In the genomic region with DNA sequence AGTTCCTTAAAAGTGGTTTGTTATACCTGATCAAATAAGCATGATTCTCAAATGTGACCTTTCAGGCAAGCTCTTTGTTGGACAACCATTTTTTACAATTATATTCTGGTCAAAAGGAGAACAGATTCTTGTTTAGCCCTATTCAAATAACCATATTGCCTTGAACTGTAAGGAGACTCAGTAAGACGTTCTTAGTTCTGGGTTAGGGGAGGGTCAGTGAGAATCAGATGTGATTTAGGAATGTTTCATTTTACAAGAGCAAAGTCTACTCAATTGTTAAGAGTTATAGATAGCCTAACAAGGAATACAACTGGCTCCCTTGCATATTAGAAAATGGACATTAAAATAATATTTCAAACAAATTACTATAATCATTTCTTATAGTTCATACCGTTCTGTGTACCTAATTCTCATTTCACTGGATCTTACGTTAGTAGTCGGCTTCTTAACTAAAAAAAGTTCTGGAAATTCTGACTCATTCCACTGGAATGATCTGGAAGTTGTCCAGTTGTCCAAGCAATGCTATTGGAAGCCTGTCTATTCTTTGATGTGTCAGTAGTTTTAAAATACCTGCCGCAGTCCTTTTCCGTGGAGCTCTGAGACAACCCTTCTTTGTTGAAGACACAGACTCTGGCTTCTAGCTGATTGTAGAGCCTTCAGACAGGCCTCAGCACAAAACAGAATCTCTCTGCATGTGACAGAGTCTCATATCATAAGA, we compare ENCODE assay signal across 8 cellular contexts.
DNase-seq lines count a peak whose midpoint lies in the region; ATAC-seq and TF ChIP-seq lines count a peak whose summit lies in the region.
"Had no signal": no experiment of that assay in that cellular context is flagged by ENCODE, and none has a peak within 500 bp of the region (broad histone marks: within the 10 kb centered on the region; RNA-seq: fewer than 3 reads in every experiment).

No MANE protein-coding gene starts in this region.

- H3K4me2 ChIP-seq in PC-9: peak overlapping the region; percentile 4

- H3K27me3 Mint-ChIP-seq in mesothelial cell of epicardium (ENCODE audit: low read depth): no peaks in the 10 kb centered on the region
- no peaks in the 10 kb centered on the region for H3K27me3 Mint-ChIP-seq in stimulated activated naive B cell treated with anti-CD40 and anti-IgM and Interleukin-4, amounts not matched to agents 10 μg/mL and 1 μg/mL and 100 μg/mL, for 72 hours

- peak overlapping the region; percentile 0 for H3K4me3 Mint-ChIP-seq in mesothelial cell of epicardium
- no peak overlapping the region for H3K4me3 Mint-ChIP-seq in stimulated activated naive B cell treated with anti-CD40 and anti-IgM and Interleukin-4, amounts not matched to agents 10 μg/mL and 1 μg/mL and 100 μg/mL, for 72 hours
- H3K4me3 Mint-ChIP-seq: WTC11 had no signal

- 1 to 5% methylated on average over 6 of the region's 6 CpGs for WGBS in aorta, 2 donors

- H3K27ac Mint-ChIP-seq in mesothelial cell of epicardium: peak overlapping the region; percentile 85
- no peak overlapping the region for H3K27ac Mint-ChIP-seq in stimulated activated naive B cell treated with anti-CD40 and anti-IgM and Interleukin-4, amounts not matched to agents 10 μg/mL and 1 μg/mL and 100 μg/mL, for 72 hours
- H3K27ac Mint-ChIP-seq: WTC11 had no signal

- H3K4me1 ChIP-seq in PC-9 (replicated peaks; ENCODE audit: insufficient read depth): 0 out of 2 replicates have a peak, but pooled peaks cover 9% of the 10 kb centered on the region
- peaks cover 0 to 3% of the 10 kb centered on the region in 2 donors for H3K4me1 ChIP-seq in aorta (ENCODE audit: control insufficient read depth in 1 of 2, insufficient read depth in 2 of 2, low read length in 2 of 2)

- no peak overlapping the region for H2AFZ ChIP-seq in PC-9

- no peaks in the 10 kb centered on the region for H3K79me2 ChIP-seq in PC-9 (ENCODE audit: low read depth)

- H3K4me1 Mint-ChIP-seq in mesothelial cell of epicardium: peaks cover 10% of the 10 kb centered on the region
- peaks cover 7% of the 10 kb centered on the region in 2 donors for H3K4me1 Mint-ChIP-seq in stimulated activated naive B cell treated with anti-CD40 and anti-IgM and Interleukin-4, amounts not matched to agents 10 μg/mL and 1 μg/mL and 100 μg/mL, for 72 hours

- peaks cover 5% of the 10 kb centered on the region for H3K36me3 Mint-ChIP-seq in mesothelial cell of epicardium
- peaks cover 7 to 8% of the 10 kb centered on the region in 2 donors for H3K36me3 Mint-ChIP-seq in stimulated activated naive B cell treated with anti-CD40 and anti-IgM and Interleukin-4, amounts not matched to agents 10 μg/mL and 1 μg/mL and 100 μg/mL, for 72 hours

- BruUV-seq in PC-9 (replicated peaks; lab: Mats Ljungman, UMichigan): TSS peak; percentile 89

- H3K9me2 ChIP-seq in PC-9 (ENCODE audit: insufficient read depth): no peaks in the 10 kb centered on the region

- H3K36me3 ChIP-seq in PC-9 (ENCODE audit: low read depth) (no peaks in the 10 kb centered on the region), aorta (ENCODE audit: control insufficient read depth in 1 of 2, insufficient read depth in 2 of 2, low read length in 1 of 2) (no peaks in the 10 kb centered on the region)

- POLR2A ChIA-PET in PC-9 (lab: Charles Lee; ENCODE audit: unreplicated experiment): interaction anchor here (0.5 to 0.7 kb wide), 4 partner anchors 20 to 549 kb away, joined by 3 to 8 read pairs (median 4); no protein-coding TSS in a partner anchor

- no peaks in the 10 kb centered on the region; the same call in 1 of the 2 replicates for H3F3A ChIP-seq in PC-9 (ENCODE audit: insufficient read depth, low read depth)

- DNase-seq in PC-9 (peak; percentile 42 to 74), epithelial cell of proximal tubule (ENCODE audit: low read depth) (peak; percentile 91), mesothelial cell of epicardium (ENCODE audit: low spot score in 2 of 2, unreplicated experiment in 2 of 2) (no peak), aorta (no peak)
- no peak for DNase-seq in stimulated activated naive CD4-positive, alpha-beta T cell (lab: John Stamatoyannopoulos, UW)
- no peak for DNase-seq in stimulated activated naive B cell treated with anti-CD40 and anti-IgM and Interleukin-4, amounts not matched to agents 10 μg/mL and 1 μg/mL and 100 μg/mL, for 72 hours

- TF ChIP-seq CTCF in PC-9 (conservative IDR thresholded peaks at IDR 0.05): no peak
- TF ChIP-seq CTCF in epithelial cell of proximal tubule (conservative IDR thresholded peaks at IDR 0.05; ENCODE audit: low read depth, low read length): no peak
- TF ChIP-seq CTCF in mesothelial cell of epicardium (IDR thresholded peaks at IDR 0.05; ENCODE audit: unreplicated experiment): no peak

- intact Hi-C loops in PC-9 (cut with micrococcal nuclease; ENCODE audit: unreplicated experiment): loop anchor here (2.0 kb wide), 1 partner anchor 291 kb away; no protein-coding TSS in a partner anchor
- intact Hi-C loops in aorta (cut with DNase I): loop anchor here in 1 of 2 donors (10.0 kb wide), 1 partner anchor 53 kb away; no protein-coding TSS in a partner anchor

- H4K20me1 ChIP-seq in PC-9 (ENCODE audit: insufficient read depth): no peaks in the 10 kb centered on the region

- H3K27me3 ChIP-seq in PC-9 (ENCODE audit: insufficient read depth, low read depth): no peaks in the 10 kb centered on the region
- no peaks in the 10 kb centered on the region for H3K27me3 ChIP-seq in aorta (ENCODE audit: control insufficient read depth in 1 of 2, insufficient read depth in 2 of 2, low read length in 1 of 2)

- H3K27ac ChIP-seq in PC-9 (peak overlapping the region; percentile 28), aorta (ENCODE audit: low read depth in 1 of 2, low read length in 2 of 2) (peak overlapping the region; percentile 74 to 82)

- CTCF ChIA-PET in PC-9 (lab: Charles Lee): no interaction called here

- H3K4me3 ChIP-seq in PC-9 (no peak overlapping the region), epithelial cell of proximal tubule (ENCODE audit: low read depth, low read length) (peak overlapping the region; percentile 4), aorta (ENCODE audit: low read length in 2 of 2) (no peak overlapping the region)

- ATAC-seq in aorta (ENCODE audit: low FRiP score) (peak; percentile 54), esophagus mucosa (no peak)
- ATAC-seq in stimulated activated naive B cell treated with anti-CD40 and anti-IgM and Interleukin-4, amounts not matched to agents 10 μg/mL and 1 μg/mL and 100 μg/mL, for 72 hours (replicated peaks): no peak
- ATAC-seq: WTC11 had no signal

- peaks cover 7% of the 10 kb centered on the region for H3K9me3 Mint-ChIP-seq in mesothelial cell of epicardium
- H3K9me3 Mint-ChIP-seq in stimulated activated naive B cell treated with anti-CD40 and anti-IgM and Interleukin-4, amounts not matched to agents 10 μg/mL and 1 μg/mL and 100 μg/mL, for 72 hours: peaks cover 1 to 3% of the 10 kb centered on the region in 2 donors

- 0 out of 2 replicates have a peak, but pooled peaks cover 4% of the 10 kb centered on the region for H3K9me3 ChIP-seq in PC-9 (ENCODE audit: insufficient read depth, low read depth)
- no peaks in the 10 kb centered on the region for H3K9me3 ChIP-seq in aorta (ENCODE audit: control insufficient read depth, low read length)

Comparison
In these comparisons a context has a peak if more than half of its experiments do, and no peak if none do; other contexts are left out.
1. DNase-seq: peak in PC-9 (2 of 2) and epithelial cell of proximal tubule (single experiment); none in mesothelial cell of epicardium (0 of 2), aorta (0 of 2), stimulated activated naive CD4-positive, alpha-beta T cell (0 of 6) and stimulated activated naive B cell treated with anti-CD40 and anti-IgM and Interleukin-4, amounts not matched to agents 10 μg/mL and 1 μg/mL and 100 μg/mL, for 72 hours (single experiment).